Comparison of ENCODE assay signal across 11 cellular contexts in genomic region chr6:160347259-160348208, GRCh38. TPM values are rescaled to one million over a fixed set of nuclear protein-coding genes. Genes with fewer than 3 reads are reported as not detected.
DNase-seq lines count a peak whose midpoint lies in the region; ATAC-seq and TF ChIP-seq lines count a peak whose summit lies in the region.
"Had no signal": no experiment of that assay in that cellular context is flagged by ENCODE, and none has a peak within 500 bp of the region (broad histone marks: within the 10 kb centered on the region; RNA-seq: fewer than 3 reads in every experiment).

No MANE protein-coding gene starts in this region.

- H3K4me1 ChIP-seq in hepatocyte (ENCODE audit: insufficient read depth) (peaks cover 9% of the 10 kb centered on the region), PC-3 (ENCODE audit: insufficient read depth, low read length) (peaks cover 5% of the 10 kb centered on the region; the same call in 1 of the 2 replicates)
- H3K4me1 ChIP-seq in effector memory CD4-positive, alpha-beta T cell (ENCODE audit: control insufficient read depth, insufficient read depth, low read length, poor library complexity, severe bottlenecking) = peaks cover 4% of the 10 kb centered on the region

- POLR2A ChIA-PET in PC-3 (lab: Charles Lee; ENCODE audit: unreplicated experiment) = no interaction called here

- intact Hi-C loops in natural killer cell (cut with micrococcal nuclease) (no loop called here), PC-3 (cut with micrococcal nuclease) (no loop called here)

- peaks cover 0 to 6% of the 10 kb centered on the region in 2 donors for H3K4me1 Mint-ChIP-seq in natural killer cell treated with Interleukin-12 subunit alpha and Interleukin-12 subunit beta and Interleukin-15 and Interleukin-18, amount 100 ng/mL, for 72 hours (ENCODE audit: low read depth in 2 of 2)
- peaks cover 6 to 8% of the 10 kb centered on the region in 2 donors for H3K4me1 Mint-ChIP-seq in natural killer cell
- H3K4me1 Mint-ChIP-seq: activated B cell treated with CpG ODN at 0.5 μM for 24 hours had no signal

- H3K36me3 Mint-ChIP-seq in natural killer cell treated with Interleukin-12 subunit alpha and Interleukin-12 subunit beta and Interleukin-15 and Interleukin-18, amount 100 ng/mL, for 72 hours = no peaks in the 10 kb centered on the region
- no peaks in the 10 kb centered on the region for H3K36me3 Mint-ChIP-seq in natural killer cell

- no peak overlapping the region for H3K4me3 Mint-ChIP-seq in natural killer cell treated with Interleukin-12 subunit alpha and Interleukin-12 subunit beta and Interleukin-15 and Interleukin-18, amount 100 ng/mL, for 72 hours
- H3K4me3 Mint-ChIP-seq in natural killer cell = no peak overlapping the region
- H3K4me3 Mint-ChIP-seq: activated B cell treated with CpG ODN at 0.5 μM for 24 hours had no signal

- no TSS peak for BruUV-seq in PC-3 (replicated peaks; lab: Mats Ljungman, UMichigan)

- no peaks in the 10 kb centered on the region for H3K9me3 ChIP-seq in hepatocyte (ENCODE audit: low read depth)
- no peaks in the 10 kb centered on the region for H3K9me3 ChIP-seq in PC-3 (ENCODE audit: low read length)
- no peaks in the 10 kb centered on the region for H3K9me3 ChIP-seq in effector memory CD4-positive, alpha-beta T cell (ENCODE audit: control insufficient read depth, low read length)

- H4K20me1 ChIP-seq in hepatocyte (ENCODE audit: insufficient read depth, poor library complexity, severe bottlenecking) (no peaks in the 10 kb centered on the region), PC-3 (ENCODE audit: low read length) (no peaks in the 10 kb centered on the region)

- H3K27ac Mint-ChIP-seq in natural killer cell treated with Interleukin-12 subunit alpha and Interleukin-12 subunit beta and Interleukin-15 and Interleukin-18, amount 100 ng/mL, for 72 hours = no peak overlapping the region
- H3K27ac Mint-ChIP-seq in natural killer cell = no peak overlapping the region
- H3K27ac Mint-ChIP-seq: activated B cell treated with CpG ODN at 0.5 μM for 24 hours had no signal

- no peak for TF ChIP-seq CTCF in natural killer cell (IDR thresholded peaks at IDR 0.05)
- TF ChIP-seq CTCF in hepatocyte (IDR thresholded peaks at IDR 0.05; ENCODE audit: poor library complexity) = no peak
- no peak for TF ChIP-seq CTCF in omental fat pad (IDR thresholded peaks at IDR 0.05)
- TF ChIP-seq CTCF in PC-3 (conservative IDR thresholded peaks at IDR 0.05; ENCODE audit: low read depth, low read length) = no peak

- no peak overlapping the region for H3K9ac ChIP-seq in PC-3 (ENCODE audit: low read length)

- H3K36me3 ChIP-seq in hepatocyte (replicated peaks; ENCODE audit: insufficient read depth, low read depth) (no peaks in the 10 kb centered on the region), PC-3 (ENCODE audit: low read depth, low read length) (no peaks in the 10 kb centered on the region)
- no peaks in the 10 kb centered on the region for H3K36me3 ChIP-seq in effector memory CD4-positive, alpha-beta T cell (ENCODE audit: control insufficient read depth, insufficient read depth, low read length)

- H3K4me2 ChIP-seq in hepatocyte (peak overlapping the region; percentile 99), PC-3 (ENCODE audit: low read length) (no peak overlapping the region)

- H3K27me3 ChIP-seq in hepatocyte (peaks cover 16% of the 10 kb centered on the region), PC-3 (ENCODE audit: low read length) (no peaks in the 10 kb centered on the region)
- peaks cover 3% of the 10 kb centered on the region for H3K27me3 ChIP-seq in effector memory CD4-positive, alpha-beta T cell (replicated peaks; ENCODE audit: control insufficient read depth, insufficient read depth, low read length, poor library complexity, severe bottlenecking)

- peak overlapping the region; percentile 92 for H3K4me3 ChIP-seq in hepatocyte
- H3K4me3 ChIP-seq in PC-3 (ENCODE audit: low read length) = no peak overlapping the region
- H3K4me3 ChIP-seq in effector memory CD4-positive, alpha-beta T cell (ENCODE audit: insufficient read depth, low read depth, low read length, poor library complexity, severe bottlenecking) = no peak overlapping the region

- H3K9me2 ChIP-seq in hepatocyte (replicated peaks; ENCODE audit: insufficient read depth) (no peaks in the 10 kb centered on the region), PC-3 (replicated peaks; ENCODE audit: low read length) (no peaks in the 10 kb centered on the region)

- CTCF ChIA-PET in PC-3 (lab: Charles Lee) = no interaction called here

- 50% methylated on average over 50 of the region's 72 CpGs for WGBS in hepatocyte (ENCODE audit: low lambda C conversion rate, missing lambda C conversion rate)

- ATAC-seq in natural killer cell treated with Interleukin-12 subunit alpha and Interleukin-12 subunit beta and Interleukin-15 and Interleukin-18, amount 100 ng/mL, for 72 hours = peak; percentile 19 to 29
- ATAC-seq in natural killer cell = no peak
- ATAC-seq in omental fat pad (ENCODE audit: low FRiP score) = peak; percentile 24
- no peak; the same call in 1 of the 2 replicates for ATAC-seq in PC-3
- no peak for ATAC-seq in GM21423 (IDR thresholded peaks at IDR 0.05; ENCODE audit: unreplicated experiment)

- H3K27ac ChIP-seq in hepatocyte (no peak overlapping the region), PC-3 (ENCODE audit: low read length) (no peak overlapping the region)
- H3K27ac ChIP-seq in effector memory CD4-positive, alpha-beta T cell (ENCODE audit: insufficient read depth, low read length, poor library complexity, severe bottlenecking) = no peak overlapping the region

- peaks cover 27% of the 10 kb centered on the region for H3K79me2 ChIP-seq in hepatocyte
- H3K79me2 ChIP-seq in PC-3 (ENCODE audit: low read length) = no peaks in the 10 kb centered on the region

- no peak for TF ChIP-seq POLR2A in erythroblast (IDR thresholded peaks at IDR 0.05; ENCODE audit: low read length)

- H3F3A ChIP-seq in PC-3 (ENCODE audit: low read length, unreplicated experiment) = no peaks in the 10 kb centered on the region

- H3K9me3 Mint-ChIP-seq in natural killer cell treated with Interleukin-12 subunit alpha and Interleukin-12 subunit beta and Interleukin-15 and Interleukin-18, amount 100 ng/mL, for 72 hours = no peaks in the 10 kb centered on the region
- H3K9me3 Mint-ChIP-seq in natural killer cell = no peaks in the 10 kb centered on the region
- H3K9me3 Mint-ChIP-seq: activated B cell treated with CpG ODN at 0.5 μM for 24 hours had no signal

- peaks cover 45 to 46% of the 10 kb centered on the region in 2 donors for H3K27me3 Mint-ChIP-seq in natural killer cell treated with Interleukin-12 subunit alpha and Interleukin-12 subunit beta and Interleukin-15 and Interleukin-18, amount 100 ng/mL, for 72 hours
- peaks cover 44 to 61% of the 10 kb centered on the region in 2 donors for H3K27me3 Mint-ChIP-seq in natural killer cell (ENCODE audit: low read depth in 2 of 2)

- DNase-seq in natural killer cell treated with Interleukin-12 subunit alpha and Interleukin-12 subunit beta and Interleukin-15 and Interleukin-18, amount 100 ng/mL, for 72 hours (ENCODE audit: low spot score) = no peak
- DNase-seq in natural killer cell (no peak), hepatocyte (ENCODE audit: low spot score) (no peak), omental fat pad (ENCODE audit: low spot score) (no peak), PC-3 (no peak), erythroblast (lab: John Stamatoyannopoulos, UW) (no peak)
- no peak for DNase-seq in effector memory CD4-positive, alpha-beta T cell
- DNase-seq: activated B cell treated with CpG ODN at 0.5 μM for 24 hours; MM.1S; NK-92 treated with Interleukin-12 subunit alpha and Interleukin-12 subunit beta, amount 100 ng/mL, for 24 hours had no signal

- H2AFZ ChIP-seq in hepatocyte (no peak overlapping the region), PC-3 (ENCODE audit: low read length) (no peak overlapping the region)

RNA-seq across cellular contexts. Expression of gene SLC22A3, which starts 0.6 kb away (rescaled TPM):
- not detected for total RNA-seq in natural killer cell treated with Interleukin-12 subunit alpha and Interleukin-12 subunit beta and Interleukin-15 and Interleukin-18, amount 100 ng/mL, for 72 hours
- total RNA-seq in natural killer cell (not detected), hepatocyte (34.3 and 40.3 TPM in 2 replicates), omental fat pad (10 to 100 TPM in 3 of 4 donors, 1 to 10 TPM in 1; 6.7 to 14.3 (median 13.2) TPM), PC-3 (2014; rRNA removed) (0.47 and 0.92 TPM in 2 replicates)
- 29.6 and 34.9 TPM in 2 replicates for polyA plus RNA-seq in hepatocyte
- total RNA-seq: activated B cell treated with CpG ODN at 0.5 μM for 24 hours had no signal

Comparison
In these comparisons a context has a peak if more than half of its experiments do, and no peak if none do; other contexts are left out.
1. ATAC-seq: peak in natural killer cell treated with Interleukin-12 subunit alpha and Interleukin-12 subunit beta and Interleukin-15 and Interleukin-18, amount 100 ng/mL, for 72 hours (2 of 2) and omental fat pad (single experiment); none in natural killer cell (0 of 3), PC-3 (single experiment) and GM21423 (single experiment).